11 cellular contexts compared by ENCODE assay signal in genomic region chr22:49963647-49964026, GRCh38. TPM values are rescaled to one million over a fixed set of nuclear protein-coding genes. Genes with fewer than 3 reads are reported as not detected.
DNase-seq lines count a peak whose midpoint lies in the region; ATAC-seq and TF ChIP-seq lines count a peak whose summit lies in the region.
"Had no signal": no experiment of that assay in that cellular context is flagged by ENCODE, and none has a peak within 500 bp of the region (broad histone marks: within the 10 kb centered on the region; RNA-seq: fewer than 3 reads in every experiment).

No MANE protein-coding gene starts in this region.

- peak overlapping the region; percentile 71 for H3K27ac Mint-ChIP-seq in T-helper 2 cell treated with Interferon-gamma antibody and Interleukin-4, amounts not matched to agents 5 μg/mL and 100 μg/mL, for 36 hours
- H3K27ac Mint-ChIP-seq in activated naive CD4-positive, alpha-beta T cell treated with anti-CD3 and anti-CD28 coated beads, Interleukin-2, amount 50 U/mL, for 72 hours = peak overlapping the region; percentile 94 to 97

- no peak for DNase-seq in T-helper 2 cell treated with Interferon-gamma antibody and Interleukin-4, amounts not matched to agents 5 μg/mL and 100 μg/mL, for 36 hours (ENCODE audit: low spot score)
- DNase-seq in T-helper 2 cell (no peak), left colon (peak; percentile 54 to 56), stomach (peak; percentile 75), glomerular visceral epithelial cell (ENCODE audit: extremely low spot score) (no peak)
- DNase-seq in activated naive CD4-positive, alpha-beta T cell treated with anti-CD3 and anti-CD28 coated beads, Interleukin-2, amount 50 U/mL, for 72 hours (ENCODE audit: low spot score in 2 of 2) = no peak
- DNase-seq: GM23248 had no signal

- TF ChIP-seq CTCF in stomach (IDR thresholded peaks at IDR 0.05) = no peak

- H3K36me3 Mint-ChIP-seq in T-helper 2 cell treated with Interferon-gamma antibody and Interleukin-4, amounts not matched to agents 5 μg/mL and 100 μg/mL, for 36 hours (ENCODE audit: low read depth) = peaks cover 25% of the 10 kb centered on the region
- peaks cover 19 to 25% of the 10 kb centered on the region in 2 donors for H3K36me3 Mint-ChIP-seq in activated naive CD4-positive, alpha-beta T cell treated with anti-CD3 and anti-CD28 coated beads, Interleukin-2, amount 50 U/mL, for 72 hours

- H3K4me1 ChIP-seq in stomach = peaks cover 70 to 78% (median 76%) of the 10 kb centered on the region in 4 donors

- H3K4me3 ChIP-seq in stomach = peak overlapping the region; percentile 81 to 99 (median 88)
- H3K4me3 ChIP-seq: GM23248 had no signal

- peaks cover 35 to 43% (median 39%) of the 10 kb centered on the region in 4 donors for H3K36me3 ChIP-seq in stomach

- H3K4me1 Mint-ChIP-seq in T-helper 2 cell treated with Interferon-gamma antibody and Interleukin-4, amounts not matched to agents 5 μg/mL and 100 μg/mL, for 36 hours (ENCODE audit: low read depth) = peaks cover 12% of the 10 kb centered on the region

- H3K4me3 Mint-ChIP-seq in T-helper 2 cell treated with Interferon-gamma antibody and Interleukin-4, amounts not matched to agents 5 μg/mL and 100 μg/mL, for 36 hours = peak overlapping the region; percentile 65

- WGBS in stomach, 5 donors = 26 to 43% (median 29%) methylated on average over 6 of the region's 6 CpGs

- H3K9me3 ChIP-seq in stomach = no peaks in the 10 kb centered on the region

- H3K27me3 Mint-ChIP-seq in T-helper 2 cell treated with Interferon-gamma antibody and Interleukin-4, amounts not matched to agents 5 μg/mL and 100 μg/mL, for 36 hours (ENCODE audit: low read depth) = no peaks in the 10 kb centered on the region

- TF ChIP-seq POLR2A in stomach (IDR thresholded peaks at IDR 0.05) = no peak

- intact Hi-C loops in left colon (cut with DNase I, micrococcal nuclease) = no loop called here
- intact Hi-C loops in stomach (cut with DNase I; ENCODE audit: low total_unique reads) = no loop called here

- no peaks in the 10 kb centered on the region for H3K27me3 ChIP-seq in stomach

- H3K9me3 Mint-ChIP-seq in T-helper 2 cell treated with Interferon-gamma antibody and Interleukin-4, amounts not matched to agents 5 μg/mL and 100 μg/mL, for 36 hours = no peaks in the 10 kb centered on the region
- H3K9me3 Mint-ChIP-seq in activated naive CD4-positive, alpha-beta T cell treated with anti-CD3 and anti-CD28 coated beads, Interleukin-2, amount 50 U/mL, for 72 hours = no peaks in the 10 kb centered on the region

- ATAC-seq in activated naive CD4-positive, alpha-beta T cell treated with anti-CD3 and anti-CD28 coated beads, Interleukin-2, amount 50 U/mL, for 72 hours = no peak
- no peak for ATAC-seq in left colon
- ATAC-seq in HG02571 (IDR thresholded peaks at IDR 0.05; ENCODE audit: unreplicated experiment) = no peak
- ATAC-seq in GM21515 (IDR thresholded peaks at IDR 0.05; ENCODE audit: unreplicated experiment) = no peak

- peak overlapping the region; percentile 94 to 98 (median 98) for H3K27ac ChIP-seq in stomach
- H3K27ac ChIP-seq: GM23248 had no signal

- TF ChIP-seq EP300 in stomach (IDR thresholded peaks at IDR 0.05) = no peak

RNA-seq across cellular contexts. Expression of gene PIM3, which starts 3.1 kb away (rescaled TPM):
- 100 to 1,000 TPM in 1 of 2 donors, 10 to 100 TPM in 1; 77.2 to 522 TPM for total RNA-seq in activated naive CD4-positive, alpha-beta T cell treated with anti-CD3 and anti-CD28 coated beads, Interleukin-2, amount 50 U/mL, for 72 hours
- total RNA-seq in left colon (100 to 1,000 TPM in 1 of 2 donors, 10 to 100 TPM in 1; 45.6 to 201 TPM), stomach (100 to 1,000 TPM in 3 of 5 donors, 10 to 100 TPM in 2; 51.9 to 802 (median 298) TPM)
- 10 to 100 TPM; 75.6 to 87.6 (median 81.6) TPM for polyA plus RNA-seq in stomach

RNA-seq across cellular contexts. Expression of gene CRELD2, which starts 45.2 kb away (rescaled TPM):
- 10 to 100 TPM; 19.1 to 31.0 TPM for total RNA-seq in activated naive CD4-positive, alpha-beta T cell treated with anti-CD3 and anti-CD28 coated beads, Interleukin-2, amount 50 U/mL, for 72 hours
- total RNA-seq in left colon (10 to 100 TPM; 36.7 to 53.8 TPM), stomach (10 to 100 TPM; 35.4 to 83.0 (median 81.1) TPM)
- polyA plus RNA-seq in stomach = 10 to 100 TPM; 19.4 to 30.4 (median 29.0) TPM

RNA-seq across cellular contexts. Expression of gene ALG12, which starts 45.4 kb away (rescaled TPM):
- total RNA-seq in activated naive CD4-positive, alpha-beta T cell treated with anti-CD3 and anti-CD28 coated beads, Interleukin-2, amount 50 U/mL, for 72 hours = 10 to 100 TPM; 14.8 to 15.3 TPM
- total RNA-seq in left colon (10 to 100 TPM; 22.8 to 27.9 TPM), stomach (10 to 100 TPM in 2 of 5 donors, 1 to 10 TPM in 3; 2.3 to 30.7 (median 9.4) TPM)
- 1 to 10 TPM; 3.8 to 9.2 (median 8.8) TPM for polyA plus RNA-seq in stomach

RNA-seq across cellular contexts. Expression of gene IL17REL, which starts 48.9 kb away (rescaled TPM):
- total RNA-seq in activated naive CD4-positive, alpha-beta T cell treated with anti-CD3 and anti-CD28 coated beads, Interleukin-2, amount 50 U/mL, for 72 hours = under 1 TPM; 0.11 to 0.12 TPM
- total RNA-seq in left colon (under 1 TPM; 0.17 to 0.31 TPM), stomach (1 to 10 TPM in 1 of 5 donors, under 1 TPM in 2, not detected in 2; 0.87 to 1.2 (median 0.92) TPM)
- under 1 TPM in 1 of 3 donors, not detected in 2; 0.03 TPM for polyA plus RNA-seq in stomach
- total RNA-seq: GM23248, mononuclear cell, subcutaneous adipose tissue had no signal
- polyA plus RNA-seq: GM23248 had no signal

Comparison
In these comparisons a context has a peak if more than half of its experiments do, and no peak if none do; other contexts are left out.
1. DNase-seq: peak in left colon (2 of 2) and stomach (single experiment); none in T-helper 2 cell treated with Interferon-gamma antibody and Interleukin-4, amounts not matched to agents 5 μg/mL and 100 μg/mL, for 36 hours (single experiment), T-helper 2 cell (0 of 5), activated naive CD4-positive, alpha-beta T cell treated with anti-CD3 and anti-CD28 coated beads, Interleukin-2, amount 50 U/mL, for 72 hours (0 of 2) and glomerular visceral epithelial cell (single experiment).